15 cellular contexts compared by ENCODE assay signal in the genomic region with DNA sequence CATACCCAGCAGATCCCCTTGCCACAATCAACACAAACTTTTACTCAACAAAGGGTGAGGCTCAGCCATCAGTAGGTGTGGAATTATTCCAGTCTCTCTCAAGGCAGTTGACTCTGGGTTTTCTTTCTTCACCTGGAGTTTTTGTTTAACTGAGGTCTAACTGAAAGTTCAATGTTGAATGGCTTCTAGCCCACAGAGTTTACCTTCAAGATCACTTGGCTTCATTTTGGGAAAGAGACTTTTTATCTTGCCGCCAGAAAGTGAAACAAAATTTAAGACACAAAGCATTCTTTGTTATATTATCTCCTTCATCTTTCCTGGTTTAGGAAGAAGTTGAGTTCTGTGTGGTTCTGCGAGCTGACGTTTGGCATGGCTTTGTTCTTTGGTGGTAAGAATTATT.
"Had no signal": no experiment of that assay in that cellular context is flagged by ENCODE, and none has a peak within 500 bp of the region (broad histone marks: within the 10 kb centered on the region; RNA-seq: fewer than 3 reads in every experiment).

No MANE protein-coding gene starts in this region.

- H3K9me3 Mint-ChIP-seq: stimulated activated effector memory CD8-positive, alpha-beta T cell treated with anti-CD3 and anti-CD28 coated beads, Interleukin-12 subunit alpha, Interleukin-12 subunit beta, amount 100 ng/mL, for 72 hours had no signal

- H3K36me3 ChIP-seq: esophagus squamous epithelium, left lung, pancreas had no signal

- H3K27ac ChIP-seq: coronary artery, esophagus squamous epithelium, left lung had no signal

- ATAC-seq: activated CD4-positive, CD25-positive, alpha-beta regulatory T cell treated with anti-CD3 and anti-CD28 coated beads, Interleukin-2, amount 50 U/mL, for 24 hours; activated T-helper 17 cell treated with anti-CD3 and anti-CD28 coated beads, Interleukin-2, amount 50 U/mL, for 72 hours; left lung; naive thymus-derived CD4-positive, alpha-beta T cell; stimulated activated effector memory CD8-positive, alpha-beta T cell treated with anti-CD3 and anti-CD28 coated beads, Interleukin-12 subunit alpha, Interleukin-12 subunit beta, amount 100 ng/mL, for 72 hours had no signal

- H3K4me1 Mint-ChIP-seq: activated T-helper 17 cell treated with anti-CD3 and anti-CD28 coated beads, Interleukin-2, amount 50 U/mL, for 72 hours had no signal

- H3K4me3 ChIP-seq: coronary artery, esophagus squamous epithelium, left lung, pancreas had no signal

- H3K36me3 Mint-ChIP-seq: stimulated activated effector memory CD8-positive, alpha-beta T cell treated with anti-CD3 and anti-CD28 coated beads, Interleukin-12 subunit alpha, Interleukin-12 subunit beta, amount 100 ng/mL, for 72 hours had no signal

- H3K4me1 ChIP-seq: pancreas had no signal

- H3K27me3 Mint-ChIP-seq: activated T-helper 17 cell treated with anti-CD3 and anti-CD28 coated beads, Interleukin-2, amount 50 U/mL, for 72 hours; naive thymus-derived CD4-positive, alpha-beta T cell had no signal

- H3K9me3 ChIP-seq: esophagus squamous epithelium, left lung, pancreas had no signal

- H3K27ac Mint-ChIP-seq: activated T-helper 17 cell treated with anti-CD3 and anti-CD28 coated beads, Interleukin-2, amount 50 U/mL, for 72 hours; stimulated activated effector memory CD8-positive, alpha-beta T cell treated with anti-CD3 and anti-CD28 coated beads, Interleukin-12 subunit alpha, Interleukin-12 subunit beta, amount 100 ng/mL, for 72 hours had no signal

- H3K27me3 ChIP-seq: esophagus squamous epithelium, left lung, pancreas had no signal

- DNase-seq: activated CD4-positive, alpha-beta T cell treated with anti-CD3 and anti-CD28 coated beads, Interleukin-2, amount 50 U/mL, for 1 hour; activated naive CD4-positive, alpha-beta T cell treated with Interleukin-2 at 50 U/mL for 16 hours; caudate nucleus; esophagus squamous epithelium; hippocampal formation; left lung; naive thymus-derived CD4-positive, alpha-beta T cell; pancreas; SW 1271; T-helper 9 cell; trophoblast cell had no signal

- H3K4me3 Mint-ChIP-seq: activated T-helper 17 cell treated with anti-CD3 and anti-CD28 coated beads, Interleukin-2, amount 50 U/mL, for 72 hours; stimulated activated effector memory CD8-positive, alpha-beta T cell treated with anti-CD3 and anti-CD28 coated beads, Interleukin-12 subunit alpha, Interleukin-12 subunit beta, amount 100 ng/mL, for 72 hours had no signal
